Comparison of ENCODE assay signal across 13 cellular contexts in genomic region chr10:49139000-49139865, GRCh38. TPM values are rescaled to one million over a fixed set of nuclear protein-coding genes. Genes with fewer than 3 reads are reported as not detected.
A peak's percentile ranks its signal among the peaks of the same experiment; 100 is the strongest.
DNase-seq lines count a peak whose midpoint lies in the region; TF ChIP-seq lines count a peak whose summit lies in the region.
"Had no signal": no experiment of that assay in that cellular context is flagged by ENCODE, and none has a peak within 500 bp of the region (broad histone marks: within the 10 kb centered on the region; RNA-seq: fewer than 3 reads in every experiment).

No MANE protein-coding gene starts in this region.

- H3K4me2 ChIP-seq in mammary epithelial cell (ENCODE audit: insufficient read depth, low read depth, low read length) (no peak overlapping the region), hepatocyte (no peak overlapping the region)

- no peak overlapping the region for H3K4me3 Mint-ChIP-seq in MCF 10A (ENCODE audit: unreplicated experiment)
- H3K4me3 Mint-ChIP-seq: brain had no signal

- TF ChIP-seq CTCF in MCF 10A (IDR thresholded peaks at IDR 0.05; ENCODE audit: unreplicated experiment) (no peak), mammary epithelial cell (conservative IDR thresholded peaks at IDR 0.05 in 1 of 2, IDR thresholded peaks at IDR 0.05 in 1 of 2; ENCODE audit: extremely low read depth in 1 of 2, insufficient read depth in 1 of 2, low read depth in 1 of 2, low read length in 2 of 2) (no peak), hepatocyte (IDR thresholded peaks at IDR 0.05; ENCODE audit: poor library complexity) (no peak)

- POLR2A ChIA-PET in MCF 10A (lab: Yijun Ruan, JAX): interaction anchor here (1.2 kb wide), 1 partner anchor 14 kb away, joined by 3 read pairs; no protein-coding TSS in a partner anchor

- H3K27me3 Mint-ChIP-seq in MCF 10A (ENCODE audit: insufficient read depth, unreplicated experiment): peaks cover 21% of the 10 kb centered on the region
- H3K27me3 Mint-ChIP-seq: brain had no signal

- H2AFZ ChIP-seq in mammary epithelial cell (ENCODE audit: low read depth, low read length): no peak overlapping the region
- no peak overlapping the region for H2AFZ ChIP-seq in hepatocyte

- intact Hi-C loops in MCF 10A (cut with micrococcal nuclease) (no loop called here), mammary epithelial cell (cut with micrococcal nuclease) (no loop called here)

- CTCF ChIA-PET in MCF 10A (lab: Yijun Ruan, JAX) (interaction anchor here (1.3 kb wide), 1 partner anchor 23 kb away, joined by 6 read pairs; no protein-coding TSS in a partner anchor), mammary epithelial cell (lab: Charles Lee; ENCODE audit: low non-redundant PET) (no interaction called here)

- no peaks in the 10 kb centered on the region for H3K4me1 ChIP-seq in mammary epithelial cell (ENCODE audit: insufficient read depth, low read length)
- H3K4me1 ChIP-seq in hepatocyte (ENCODE audit: insufficient read depth): peaks cover 23% of the 10 kb centered on the region
- peaks cover 4% of the 10 kb centered on the region for H3K4me1 ChIP-seq in urinary bladder (ENCODE audit: insufficient read depth)

- DNase-seq in MCF 10A (ENCODE audit: unreplicated experiment): peak; percentile 9
- no peak for DNase-seq in mammary epithelial cell
- peak; percentile 62 for DNase-seq in amniotic epithelial cell (ENCODE audit: low read depth)
- no peak for DNase-seq in hepatocyte (ENCODE audit: low spot score)
- no peak for DNase-seq in stimulated activated naive CD4-positive, alpha-beta T cell treated with Interleukin-2 at 50 U/mL for 16 hours (lab: John Stamatoyannopoulos, UW)
- DNase-seq in NCI-H2029 (lab: John Stamatoyannopoulos, UW): no peak
- DNase-seq in dermis blood vessel endothelial cell: no peak
- DNase-seq: activated CD4-positive, alpha-beta T cell treated with anti-CD3 and anti-CD28 coated beads for 1 hour; C1 segment of cervical spinal cord; NCI-H524; substantia nigra had no signal

- H3K9ac ChIP-seq in mammary epithelial cell (ENCODE audit: insufficient read depth, low read length): no peak overlapping the region

- H3K79me2 ChIP-seq in mammary epithelial cell (ENCODE audit: insufficient read depth, low read length): no peaks in the 10 kb centered on the region
- no peaks in the 10 kb centered on the region for H3K79me2 ChIP-seq in hepatocyte

- no peaks in the 10 kb centered on the region for H3K36me3 ChIP-seq in mammary epithelial cell (ENCODE audit: insufficient read depth, low read length)
- no peaks in the 10 kb centered on the region for H3K36me3 ChIP-seq in hepatocyte (replicated peaks; ENCODE audit: insufficient read depth, low read depth)
- H3K36me3 ChIP-seq in urinary bladder (ENCODE audit: insufficient read depth): no peaks in the 10 kb centered on the region

- BruUV-seq in MCF 10A (replicated peaks; lab: Mats Ljungman, UMichigan) (no TSS peak), mammary epithelial cell (replicated peaks; lab: Mats Ljungman, UMichigan) (no TSS peak)

- H3K9me2 ChIP-seq in hepatocyte (replicated peaks; ENCODE audit: insufficient read depth): no peaks in the 10 kb centered on the region

- no peaks in the 10 kb centered on the region for H4K20me1 ChIP-seq in mammary epithelial cell (ENCODE audit: insufficient read depth, low read length)
- no peaks in the 10 kb centered on the region for H4K20me1 ChIP-seq in hepatocyte (ENCODE audit: insufficient read depth, poor library complexity, severe bottlenecking)

- H3K27ac ChIP-seq in mammary epithelial cell (ENCODE audit: insufficient read depth, low read depth, low read length) (no peak overlapping the region), hepatocyte (peak overlapping the region; percentile 69), urinary bladder (ENCODE audit: low read depth) (peak overlapping the region; percentile 81)

- H3K36me3 Mint-ChIP-seq in MCF 10A (ENCODE audit: insufficient read depth, unreplicated experiment): no peaks in the 10 kb centered on the region
- H3K36me3 Mint-ChIP-seq: brain had no signal

- WGBS in mammary epithelial cell (ENCODE audit: low coverage, missing lambda C conversion rate): 62% methylated on average over 6 of the region's 8 CpGs
- WGBS in hepatocyte (ENCODE audit: low lambda C conversion rate, missing lambda C conversion rate): 76% methylated on average over 8 of the region's 8 CpGs
- WGBS in urinary bladder: 51% methylated on average over 8 of the region's 8 CpGs

- no peak overlapping the region for H3K4me3 ChIP-seq in mammary epithelial cell (replicated peaks in 1 of 3; ENCODE audit: insufficient read depth in 1 of 3, low read depth in 2 of 3, low read length in 3 of 3)
- no peak overlapping the region for H3K4me3 ChIP-seq in hepatocyte
- H3K4me3 ChIP-seq in urinary bladder (ENCODE audit: low read depth, low read length): no peak overlapping the region

- no peak overlapping the region for H3K27ac Mint-ChIP-seq in MCF 10A (ENCODE audit: low read depth, unreplicated experiment)

- no peaks in the 10 kb centered on the region for H3K27me3 ChIP-seq in mammary epithelial cell (ENCODE audit: insufficient read depth, low read length)
- no peaks in the 10 kb centered on the region for H3K27me3 ChIP-seq in hepatocyte

- H3K9me3 ChIP-seq in mammary epithelial cell (replicated peaks; ENCODE audit: insufficient read depth, low read length) (no peaks in the 10 kb centered on the region), hepatocyte (ENCODE audit: low read depth) (no peaks in the 10 kb centered on the region)

- in situ Hi-C loops in mammary epithelial cell (cut with MboI; ENCODE audit: low sequenced_read_pairs in 2 of 2): no loop called here

- no peaks in the 10 kb centered on the region for H3K9me3 Mint-ChIP-seq in MCF 10A (ENCODE audit: unreplicated experiment)

- dilution Hi-C loops in mammary epithelial cell (cut with HindIII; ENCODE audit: low sequenced_read_pairs): loop anchor here (5.0 kb wide), 1 partner anchor 83 kb away; no protein-coding TSS in a partner anchor

- H3K4me1 Mint-ChIP-seq in MCF 10A (ENCODE audit: insufficient read depth, unreplicated experiment): no peaks in the 10 kb centered on the region

RNA-seq across cellular contexts. Expression of gene FAM170B, which starts 5.4 kb away (rescaled TPM):
- total RNA-seq in MCF 10A (2022) (not detected in 2 replicates), mammary epithelial cell (not detected), hepatocyte (not detected in 2 replicates), urinary bladder (not detected), dermis blood vessel endothelial cell (not detected in 2 replicates)
- polyA plus RNA-seq in mammary epithelial cell (not detected), hepatocyte (not detected in 2 replicates), urinary bladder (not detected)
- not detected for polyA minus RNA-seq in mammary epithelial cell

RNA-seq across cellular contexts. Expression of gene VSTM4, which starts 23.9 kb away (rescaled TPM):
- total RNA-seq in MCF 10A (2022): not detected in 2 replicates
- under 1 TPM in 1 of 2 donors, not detected in 1; under 0.01 TPM for total RNA-seq in mammary epithelial cell
- polyA plus RNA-seq in mammary epithelial cell: not detected
- polyA minus RNA-seq in mammary epithelial cell: not detected
- 6.5 and 10.2 TPM in 2 replicates for total RNA-seq in hepatocyte
- 8.5 and 9.0 TPM in 2 replicates for polyA plus RNA-seq in hepatocyte
- 60.2 TPM for total RNA-seq in urinary bladder
- polyA plus RNA-seq in urinary bladder: 18.7 TPM
- total RNA-seq in dermis blood vessel endothelial cell: 0.56 and 1.0 TPM in 2 replicates

RNA-seq across cellular contexts. Expression of gene TMEM273, which starts 49.0 kb away (rescaled TPM):
- total RNA-seq in MCF 10A (2022) (not detected in 2 replicates), mammary epithelial cell (not detected), hepatocyte (0.27 and 1.2 TPM in 2 replicates), urinary bladder (14.4 TPM), dermis blood vessel endothelial cell (16.2 and 49.9 TPM in 2 replicates)
- polyA plus RNA-seq in mammary epithelial cell (not detected), hepatocyte (1.9 TPM in 1 of 2 replicates, not detected in the other), urinary bladder (27.3 TPM)
- polyA minus RNA-seq in mammary epithelial cell: not detected

Comparison
In these comparisons a context has a peak if more than half of its experiments do, and no peak if none do; other contexts are left out.
1. DNase-seq: peak in MCF 10A (single experiment) and amniotic epithelial cell (single experiment); none in mammary epithelial cell (single experiment), hepatocyte (single experiment), stimulated activated naive CD4-positive, alpha-beta T cell treated with Interleukin-2 at 50 U/mL for 16 hours (single experiment), NCI-H2029 (single experiment) and dermis blood vessel endothelial cell (single experiment).